In genomic region chr18:39799010-39799409, GRCh38 we compare ENCODE assay signal across 10 cellular contexts.
DNase-seq lines count a peak whose midpoint lies in the region; ATAC-seq and TF ChIP-seq lines count a peak whose summit lies in the region.
"Had no signal": no experiment of that assay in that cellular context is flagged by ENCODE, and none has a peak within 500 bp of the region (broad histone marks: within the 10 kb centered on the region; RNA-seq: fewer than 3 reads in every experiment).

No MANE protein-coding gene starts in this region.

- no peak for TF ChIP-seq CTCF in astrocyte of the cerebellum (IDR thresholded peaks at IDR 0.05; ENCODE audit: low read depth, low read length, missing control alignments)

- ATAC-seq in GM18868 (IDR thresholded peaks at IDR 0.05; ENCODE audit: unreplicated experiment) = no peak
- no peak for ATAC-seq in stimulated activated memory B cell treated with anti-CD40 and anti-IgM and Interleukin-4, amounts not matched to agents 10 μg/mL and 1 μg/mL and 100 μg/mL, for 72 hours

- peak overlapping the region; percentile 66 for H3K4me3 ChIP-seq in MG63
- peak overlapping the region; percentile 64 for H3K4me3 ChIP-seq in astrocyte of the cerebellum (ENCODE audit: low read depth, low read length)

- in situ Hi-C loops in astrocyte of the cerebellum (cut with HindIII; ENCODE audit: low sequenced_read_pairs) = no loop called here

- H3K9me3 Mint-ChIP-seq in stimulated activated memory B cell treated with anti-CD40 and anti-IgM and Interleukin-4, amounts not matched to agents 10 μg/mL and 1 μg/mL and 100 μg/mL, for 72 hours = peaks cover 8% of the 10 kb centered on the region

- H3K36me3 Mint-ChIP-seq in stimulated activated memory B cell treated with anti-CD40 and anti-IgM and Interleukin-4, amounts not matched to agents 10 μg/mL and 1 μg/mL and 100 μg/mL, for 72 hours = no peaks in the 10 kb centered on the region

- DNase-seq in DMS 273 (lab: John Stamatoyannopoulos, UW; ENCODE audit: unreplicated experiment) = peak; percentile 70
- peak; percentile 54 for DNase-seq in MG63
- no peak for DNase-seq in astrocyte of the cerebellum (ENCODE audit: low read depth)
- peak; percentile 8 for DNase-seq in myocyte (ENCODE audit: low read depth)
- DNase-seq in stimulated activated CD4-positive, alpha-beta T cell treated with anti-CD3 and anti-CD28 coated beads, Interleukin-4, amount 100 ng/mL, for 4 hours = no peak
- no peak for DNase-seq in NOMO-1 treated with dmso at 0.1 percent for 144 hours (lab: John Stamatoyannopoulos, UW; ENCODE audit: unreplicated experiment)
- DNase-seq: amniotic stem cell, MV-4-11 had no signal

- peaks cover 4% of the 10 kb centered on the region for H3K9me3 ChIP-seq in MG63

- H3K27ac Mint-ChIP-seq in stimulated activated memory B cell treated with anti-CD40 and anti-IgM and Interleukin-4, amounts not matched to agents 10 μg/mL and 1 μg/mL and 100 μg/mL, for 72 hours = no peak overlapping the region

- H3K27me3 Mint-ChIP-seq in stimulated activated memory B cell treated with anti-CD40 and anti-IgM and Interleukin-4, amounts not matched to agents 10 μg/mL and 1 μg/mL and 100 μg/mL, for 72 hours = no peaks in the 10 kb centered on the region

- no peak overlapping the region for H3K4me3 Mint-ChIP-seq in stimulated activated memory B cell treated with anti-CD40 and anti-IgM and Interleukin-4, amounts not matched to agents 10 μg/mL and 1 μg/mL and 100 μg/mL, for 72 hours

- no peaks in the 10 kb centered on the region for H3K36me3 ChIP-seq in MG63

- no peaks in the 10 kb centered on the region for H3K27me3 ChIP-seq in MG63

- no peaks in the 10 kb centered on the region for H3K4me1 Mint-ChIP-seq in stimulated activated memory B cell treated with anti-CD40 and anti-IgM and Interleukin-4, amounts not matched to agents 10 μg/mL and 1 μg/mL and 100 μg/mL, for 72 hours

Comparison
In these comparisons a context has a peak if more than half of its experiments do, and no peak if none do; other contexts are left out.
1. DNase-seq: peak in DMS 273 (single experiment), MG63 (single experiment) and myocyte (single experiment); none in astrocyte of the cerebellum (single experiment), stimulated activated CD4-positive, alpha-beta T cell treated with anti-CD3 and anti-CD28 coated beads, Interleukin-4, amount 100 ng/mL, for 4 hours (0 of 2) and NOMO-1 treated with dmso at 0.1 percent for 144 hours (single experiment).